8 cellular contexts compared by ENCODE assay signal in genomic region chr1:13828454-13829151, GRCh38.
DNase-seq lines count a peak whose midpoint lies in the region; ATAC-seq and TF ChIP-seq lines count a peak whose summit lies in the region.

No MANE protein-coding gene starts in this region.

- ATAC-seq in HG03565 (IDR thresholded peaks at IDR 0.05; ENCODE audit: unreplicated experiment) (no peak), HG03039 (IDR thresholded peaks at IDR 0.05; ENCODE audit: unreplicated experiment) (no peak)

- no peaks in the 10 kb centered on the region for H3K4me1 ChIP-seq in BE2C

- no peaks in the 10 kb centered on the region for H3K9me3 ChIP-seq in BE2C

- no peaks in the 10 kb centered on the region for H3K27me3 ChIP-seq in BE2C

- peaks cover 5% of the 10 kb centered on the region for H3K36me3 Mint-ChIP-seq in progenitor cell of endocrine pancreas (ENCODE audit: insufficient read depth)

- no peaks in the 10 kb centered on the region for H3K36me3 ChIP-seq in BE2C

- H3K27me3 Mint-ChIP-seq in progenitor cell of endocrine pancreas: peaks cover 12% of the 10 kb centered on the region

- TF ChIP-seq CTCF in BE2C (IDR thresholded peaks at IDR 0.05; ENCODE audit: low read depth, low read length) (peak; percentile 34; the same call in 1 of the 2 replicates), GM20000 (IDR thresholded peaks at IDR 0.05; ENCODE audit: extremely low read depth, missing control alignments) (peak; percentile 38), fibroblast of mammary gland (conservative IDR thresholded peaks at IDR 0.05; ENCODE audit: control insufficient read depth, insufficient read depth, low read depth, low read length) (peak; percentile 68), progenitor cell of endocrine pancreas (IDR thresholded peaks at IDR 0.05; ENCODE audit: unreplicated experiment) (peak; percentile 76)

- peak; percentile 20 for DNase-seq in BE2C
- DNase-seq in GM20000 (ENCODE audit: low spot score): peak; percentile 79
- peak; percentile 94 for DNase-seq in RPMI8226
- DNase-seq in fibroblast of mammary gland (ENCODE audit: low read depth): peak; percentile 33
- peak; percentile 53 for DNase-seq in progenitor cell of endocrine pancreas (ENCODE audit: low spot score, unreplicated experiment)
- no peak for DNase-seq in T1000 (lab: John Stamatoyannopoulos, UW)

- H3K27ac Mint-ChIP-seq in progenitor cell of endocrine pancreas: no peak overlapping the region

- H3K4me3 Mint-ChIP-seq in progenitor cell of endocrine pancreas (ENCODE audit: low read depth): peak overlapping the region; percentile 52

- H3K4me3 ChIP-seq in BE2C (ENCODE audit: low read depth, low read length) (no peak overlapping the region), fibroblast of mammary gland (ENCODE audit: control insufficient read depth, low read depth, low read length) (no peak overlapping the region)

- no peaks in the 10 kb centered on the region for H3K9me3 Mint-ChIP-seq in progenitor cell of endocrine pancreas (ENCODE audit: low read depth)

- H3K4me1 Mint-ChIP-seq in progenitor cell of endocrine pancreas (ENCODE audit: low read depth): peaks cover 3% of the 10 kb centered on the region
